19 cellular contexts compared by ENCODE assay signal in the genomic region with DNA sequence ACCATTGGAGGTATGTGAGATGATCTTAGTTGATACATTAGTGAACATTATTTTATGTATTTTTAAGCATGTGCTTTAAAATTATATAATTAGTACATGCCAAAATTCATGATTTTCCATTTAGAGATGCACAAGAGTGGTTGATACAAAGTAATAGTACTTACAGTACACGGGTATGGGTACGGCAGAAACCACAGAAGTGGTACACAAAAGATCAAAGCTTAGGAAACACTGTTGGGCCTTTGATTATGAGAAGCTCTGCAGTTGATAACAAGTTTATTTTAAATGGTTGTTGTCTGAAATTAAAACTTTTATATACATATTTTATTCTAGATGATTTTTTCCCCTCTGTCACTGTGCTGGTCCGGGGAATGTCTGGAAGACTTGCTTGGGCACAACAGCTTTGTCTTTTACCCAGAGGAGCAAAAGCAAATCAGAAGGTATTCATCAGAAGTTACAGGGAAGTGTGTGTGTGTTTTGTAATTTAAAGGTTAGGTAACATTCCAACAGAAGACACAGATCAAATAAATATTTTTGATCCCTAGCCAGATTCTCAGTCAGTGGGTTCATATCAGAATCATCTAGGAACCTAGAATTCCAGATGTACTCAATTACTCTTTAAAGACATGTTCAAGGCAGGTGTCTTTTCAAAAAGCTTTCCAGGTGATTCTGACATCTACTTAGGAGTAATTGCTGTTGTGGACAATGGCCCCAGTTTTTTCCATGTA. TPM values are rescaled to one million over a fixed set of nuclear protein-coding genes. Genes with fewer than 3 reads are reported as not detected.
DNase-seq lines count a peak whose midpoint lies in the region; ATAC-seq and TF ChIP-seq lines count a peak whose summit lies in the region.
"Had no signal": no experiment of that assay in that cellular context is flagged by ENCODE, and none has a peak within 500 bp of the region (broad histone marks: within the 10 kb centered on the region; RNA-seq: fewer than 3 reads in every experiment).

No MANE protein-coding gene starts in this region.

- H3K4me2 ChIP-seq in mammary epithelial cell (ENCODE audit: insufficient read depth, low read depth, low read length): no peak overlapping the region
- H3K4me2 ChIP-seq: BLaER1 had no signal

- no peaks in the 10 kb centered on the region for H3K79me2 ChIP-seq in mammary epithelial cell (ENCODE audit: insufficient read depth, low read length)

- ATAC-seq in activated T-cell treated with anti-CD3 and anti-CD28 coated beads, Interleukin-2, amount 50 U/mL, for 72 hours (replicated peaks in 1 of 2): no peak
- ATAC-seq: CD8-positive, alpha-beta T cell had no signal

- no peaks in the 10 kb centered on the region for H3K27me3 Mint-ChIP-seq in MCF 10A (ENCODE audit: insufficient read depth, unreplicated experiment)
- no peaks in the 10 kb centered on the region for H3K27me3 Mint-ChIP-seq in CD4-positive, alpha-beta memory T cell
- H3K27me3 Mint-ChIP-seq in activated T-cell treated with anti-CD3 and anti-CD28 coated beads, Interleukin-2, amount 50 U/mL, for 72 hours (ENCODE audit: low read depth): no peaks in the 10 kb centered on the region
- H3K27me3 Mint-ChIP-seq in CD14-positive monocyte (ENCODE audit: low read depth in 3 of 3): no peaks in the 10 kb centered on the region
- H3K27me3 Mint-ChIP-seq: IgD-negative memory B cell had no signal

- 59% methylated on average over 3 of the region's 3 CpGs for WGBS in mammary epithelial cell (ENCODE audit: low coverage, missing lambda C conversion rate)
- 51% methylated on average over 3 of the region's 3 CpGs for WGBS in prostate gland

- H3K9ac ChIP-seq in mammary epithelial cell (ENCODE audit: insufficient read depth, low read length): no peak overlapping the region
- H3K9ac ChIP-seq: BLaER1 had no signal

- peaks cover 2% of the 10 kb centered on the region for H3K4me1 ChIP-seq in mammary epithelial cell (ENCODE audit: insufficient read depth, low read length)
- H3K4me1 ChIP-seq in CD4-positive, alpha-beta memory T cell (ENCODE audit: insufficient read depth, low read length): peaks cover 5% of the 10 kb centered on the region
- H3K4me1 ChIP-seq in prostate gland (replicated peaks): no peaks in the 10 kb centered on the region
- H3K4me1 ChIP-seq: BLaER1 had no signal

- H4K20me1 ChIP-seq in mammary epithelial cell (ENCODE audit: insufficient read depth, low read length): no peaks in the 10 kb centered on the region
- H4K20me1 ChIP-seq: BLaER1 had no signal

- BruUV-seq in MCF 10A (replicated peaks; lab: Mats Ljungman, UMichigan) (no TSS peak), mammary epithelial cell (replicated peaks; lab: Mats Ljungman, UMichigan) (no TSS peak)

- H3K9me3 ChIP-seq in mammary epithelial cell (replicated peaks; ENCODE audit: insufficient read depth, low read length): no peaks in the 10 kb centered on the region
- no peaks in the 10 kb centered on the region for H3K9me3 ChIP-seq in CD4-positive, alpha-beta memory T cell (ENCODE audit: control insufficient read depth in 1 of 2, low read length in 2 of 2)
- no peaks in the 10 kb centered on the region for H3K9me3 ChIP-seq in prostate gland
- H3K9me3 ChIP-seq: BLaER1 had no signal

- TF ChIP-seq CTCF in MCF 10A (IDR thresholded peaks at IDR 0.05; ENCODE audit: unreplicated experiment): no peak
- TF ChIP-seq CTCF in mammary epithelial cell (conservative IDR thresholded peaks at IDR 0.05 in 1 of 2, IDR thresholded peaks at IDR 0.05 in 1 of 2; ENCODE audit: extremely low read depth in 1 of 2, insufficient read depth in 1 of 2, low read depth in 1 of 2, low read length in 2 of 2): no peak
- no peak for TF ChIP-seq CTCF in prostate gland (IDR thresholded peaks at IDR 0.05)
- no peak for TF ChIP-seq CTCF in CD14-positive monocyte (IDR thresholded peaks at IDR 0.05)

- H2AFZ ChIP-seq in mammary epithelial cell (ENCODE audit: low read depth, low read length): no peak overlapping the region

- H3K4me1 Mint-ChIP-seq in MCF 10A (ENCODE audit: insufficient read depth, unreplicated experiment): no peaks in the 10 kb centered on the region
- H3K4me1 Mint-ChIP-seq in CD4-positive, alpha-beta memory T cell: peaks cover 5 to 15% (median 13%) of the 10 kb centered on the region in 4 donors
- no peaks in the 10 kb centered on the region for H3K4me1 Mint-ChIP-seq in activated T-cell treated with anti-CD3 and anti-CD28 coated beads, Interleukin-2, amount 50 U/mL, for 72 hours (ENCODE audit: low read depth)
- no peaks in the 10 kb centered on the region for H3K4me1 Mint-ChIP-seq in CD14-positive monocyte
- H3K4me1 Mint-ChIP-seq: H9 had no signal

- H3K4me3 Mint-ChIP-seq in MCF 10A (ENCODE audit: unreplicated experiment): no peak overlapping the region
- no peak overlapping the region for H3K4me3 Mint-ChIP-seq in CD4-positive, alpha-beta memory T cell
- no peak overlapping the region for H3K4me3 Mint-ChIP-seq in activated T-cell treated with anti-CD3 and anti-CD28 coated beads, Interleukin-2, amount 50 U/mL, for 72 hours
- H3K4me3 Mint-ChIP-seq in CD14-positive monocyte: no peak overlapping the region
- H3K4me3 Mint-ChIP-seq: CD8-positive, alpha-beta T cell; H9; IgD-negative memory B cell had no signal

- H3K9me3 Mint-ChIP-seq in MCF 10A (ENCODE audit: unreplicated experiment): no peaks in the 10 kb centered on the region
- H3K9me3 Mint-ChIP-seq in CD4-positive, alpha-beta memory T cell: no peaks in the 10 kb centered on the region
- H3K9me3 Mint-ChIP-seq in activated T-cell treated with anti-CD3 and anti-CD28 coated beads, Interleukin-2, amount 50 U/mL, for 72 hours: no peaks in the 10 kb centered on the region
- H3K9me3 Mint-ChIP-seq in CD14-positive monocyte: no peaks in the 10 kb centered on the region
- H3K9me3 Mint-ChIP-seq: CD8-positive, alpha-beta T cell; H9; IgD-negative memory B cell had no signal

- dilution Hi-C loops in mammary epithelial cell (cut with HindIII; ENCODE audit: low sequenced_read_pairs): no loop called here

- H3K4me3 ChIP-seq in mammary epithelial cell (replicated peaks in 1 of 3; ENCODE audit: insufficient read depth in 1 of 3, low read depth in 2 of 3, low read length in 3 of 3) (no peak overlapping the region), prostate gland (no peak overlapping the region)
- no peak overlapping the region for H3K4me3 ChIP-seq in CD4-positive, alpha-beta memory T cell (ENCODE audit: low read length in 2 of 2)
- H3K4me3 ChIP-seq: BLaER1 had no signal

- H3K27ac ChIP-seq in mammary epithelial cell (ENCODE audit: insufficient read depth, low read depth, low read length) (no peak overlapping the region), prostate gland (peak overlapping the region; percentile 3 to 49)
- H3K27ac ChIP-seq in CD4-positive, alpha-beta memory T cell (ENCODE audit: low read depth, low read length): no peak overlapping the region
- H3K27ac ChIP-seq: BLaER1, HL-60 had no signal

- CTCF ChIA-PET in MCF 10A (lab: Yijun Ruan, JAX) (interaction anchor here (0.7 to 1.3 kb wide), 4 partner anchors 15 to 208 kb away, joined by 3 to 4 read pairs (median 3); no protein-coding TSS in a partner anchor), mammary epithelial cell (lab: Charles Lee; ENCODE audit: low non-redundant PET) (no interaction called here)
- CTCF ChIA-PET in CD4-positive, alpha-beta memory T cell (lab: Charles Lee; ENCODE audit: partially characterized antibody): no interaction called here

- H3K27me3 ChIP-seq in mammary epithelial cell (ENCODE audit: insufficient read depth, low read length) (no peaks in the 10 kb centered on the region), prostate gland (replicated peaks; ENCODE audit: insufficient read depth) (no peaks in the 10 kb centered on the region)
- H3K27me3 ChIP-seq in CD4-positive, alpha-beta memory T cell (ENCODE audit: insufficient read depth, low read length): no peaks in the 10 kb centered on the region
- H3K27me3 ChIP-seq: BLaER1 had no signal

- peaks cover 44% of the 10 kb centered on the region for H3K36me3 Mint-ChIP-seq in MCF 10A (ENCODE audit: insufficient read depth, unreplicated experiment)
- H3K36me3 Mint-ChIP-seq in CD4-positive, alpha-beta memory T cell: peaks cover 38 to 54% of the 10 kb centered on the region in 2 donors
- H3K36me3 Mint-ChIP-seq in activated T-cell treated with anti-CD3 and anti-CD28 coated beads, Interleukin-2, amount 50 U/mL, for 72 hours (ENCODE audit: insufficient read depth in 2 of 2): peaks cover 4 to 11% of the 10 kb centered on the region in 2 donors
- H3K36me3 Mint-ChIP-seq in CD14-positive monocyte: peaks cover 50 to 52% of the 10 kb centered on the region in 2 donors

- H3K36me3 ChIP-seq in mammary epithelial cell (ENCODE audit: insufficient read depth, low read length) (peaks cover 45% of the 10 kb centered on the region), prostate gland (peaks cover 0 to 2% of the 10 kb centered on the region in 2 donors)
- peaks cover 32% of the 10 kb centered on the region for H3K36me3 ChIP-seq in CD4-positive, alpha-beta memory T cell (ENCODE audit: insufficient read depth, low read length)

- DNase-seq in MCF 10A (ENCODE audit: unreplicated experiment) (no peak), mammary epithelial cell (no peak), SW480 (ENCODE audit: low spot score) (peak; percentile 68), prostate gland (ENCODE audit: low spot score) (no peak), HuH-7 (ENCODE audit: low spot score) (no peak), CD14-positive monocyte (ENCODE audit: low spot score) (no peak)
- DNase-seq in CD4-positive, alpha-beta memory T cell: peak in 1 of 5 donors; percentile 4
- no peak for DNase-seq in activated T-cell treated with anti-CD3 and anti-CD28 coated beads, Interleukin-2, amount 50 U/mL, for 72 hours
- DNase-seq: 8988T; CD8-positive, alpha-beta T cell; DMS 273 treated with DMSO at 0.1 percent for 48 hours; H9; KG1 had no signal

- TF ChIP-seq POLR2A in prostate gland (IDR thresholded peaks at IDR 0.05): no peak

- POLR2A ChIA-PET in MCF 10A (lab: Yijun Ruan, JAX): interaction anchor here (0.6 to 1.1 kb wide), 3 partner anchors 19 to 48 kb away, joined by 3 read pairs; no protein-coding TSS in a partner anchor
- POLR2A ChIA-PET in CD4-positive, alpha-beta memory T cell (lab: Charles Lee; ENCODE audit: partially characterized antibody): no interaction called here

- in situ Hi-C loops in mammary epithelial cell (cut with MboI; ENCODE audit: low sequenced_read_pairs in 2 of 2): no loop called here

- intact Hi-C loops in MCF 10A (cut with micrococcal nuclease): no loop called here
- intact Hi-C loops in mammary epithelial cell (cut with micrococcal nuclease): no loop called here
- intact Hi-C loops in CD4-positive, alpha-beta memory T cell (cut with micrococcal nuclease): no loop called here
- intact Hi-C loops in prostate gland (cut with DNase I): no loop called here
- intact Hi-C loops in CD14-positive monocyte (cut with micrococcal nuclease): no loop called here

- H3K27ac Mint-ChIP-seq in MCF 10A (ENCODE audit: low read depth, unreplicated experiment) (peak overlapping the region; percentile 27), CD14-positive monocyte (no peak overlapping the region)
- peak overlapping the region in 5 of 7 donors; percentile 16 to 70 (median 32) for H3K27ac Mint-ChIP-seq in CD4-positive, alpha-beta memory T cell
- H3K27ac Mint-ChIP-seq in activated T-cell treated with anti-CD3 and anti-CD28 coated beads, Interleukin-2, amount 50 U/mL, for 72 hours: no peak overlapping the region
- H3K27ac Mint-ChIP-seq: H9, IgD-negative memory B cell had no signal

RNA-seq across cellular contexts. Expression of a gene that starts 32.5 kb away (rescaled TPM):
- total RNA-seq in MCF 10A (2022) (not detected in 2 replicates), mammary epithelial cell (not detected), prostate gland (not detected)
- polyA plus RNA-seq in mammary epithelial cell (not detected), CD14-positive monocyte (not detected)
- not detected for polyA minus RNA-seq in mammary epithelial cell
- not detected for total RNA-seq in CD4-positive, alpha-beta memory T cell
- not detected for polyA plus RNA-seq in CD4-positive, alpha-beta memory T cell
- total RNA-seq in activated T-cell treated with anti-CD3 and anti-CD28 coated beads, Interleukin-2, amount 50 U/mL, for 72 hours: not detected
- total RNA-seq: A673; CD8-positive, alpha-beta T cell; H1; H9 had no signal
- polyA plus RNA-seq: AG04450, H1, IgD-negative memory B cell had no signal

RNA-seq across cellular contexts. Expression of a gene that starts 53.1 kb away (rescaled TPM):
- total RNA-seq in MCF 10A (2022): not detected in 2 replicates
- total RNA-seq in mammary epithelial cell: 1 to 10 TPM; 1.7 to 1.8 TPM
- 2.9 TPM for polyA plus RNA-seq in mammary epithelial cell
- polyA minus RNA-seq in mammary epithelial cell: not detected
- not detected for total RNA-seq in CD4-positive, alpha-beta memory T cell
- not detected for polyA plus RNA-seq in CD4-positive, alpha-beta memory T cell
- 1 to 10 TPM in 1 of 2 donors, under 1 TPM in 1; 0.85 to 4.5 TPM for total RNA-seq in prostate gland
- total RNA-seq in activated T-cell treated with anti-CD3 and anti-CD28 coated beads, Interleukin-2, amount 50 U/mL, for 72 hours: not detected
- not detected for polyA plus RNA-seq in CD14-positive monocyte
- total RNA-seq: A673; CD8-positive, alpha-beta T cell had no signal
- polyA plus RNA-seq: AG04450, IgD-negative memory B cell had no signal

Comparison
In these comparisons a context has a peak if more than half of its experiments do, and no peak if none do; other contexts are left out.
1. H3K27ac Mint-ChIP-seq: peak in MCF 10A (single experiment) and CD4-positive, alpha-beta memory T cell (5 of 7); none in activated T-cell treated with anti-CD3 and anti-CD28 coated beads, Interleukin-2, amount 50 U/mL, for 72 hours (single experiment) and CD14-positive monocyte (0 of 7).
2. H3K27ac ChIP-seq: peak in prostate gland (2 of 2); none in mammary epithelial cell (single experiment) and CD4-positive, alpha-beta memory T cell (single experiment).